ENCODE assay signal across 1 cellular context in the genomic region with DNA sequence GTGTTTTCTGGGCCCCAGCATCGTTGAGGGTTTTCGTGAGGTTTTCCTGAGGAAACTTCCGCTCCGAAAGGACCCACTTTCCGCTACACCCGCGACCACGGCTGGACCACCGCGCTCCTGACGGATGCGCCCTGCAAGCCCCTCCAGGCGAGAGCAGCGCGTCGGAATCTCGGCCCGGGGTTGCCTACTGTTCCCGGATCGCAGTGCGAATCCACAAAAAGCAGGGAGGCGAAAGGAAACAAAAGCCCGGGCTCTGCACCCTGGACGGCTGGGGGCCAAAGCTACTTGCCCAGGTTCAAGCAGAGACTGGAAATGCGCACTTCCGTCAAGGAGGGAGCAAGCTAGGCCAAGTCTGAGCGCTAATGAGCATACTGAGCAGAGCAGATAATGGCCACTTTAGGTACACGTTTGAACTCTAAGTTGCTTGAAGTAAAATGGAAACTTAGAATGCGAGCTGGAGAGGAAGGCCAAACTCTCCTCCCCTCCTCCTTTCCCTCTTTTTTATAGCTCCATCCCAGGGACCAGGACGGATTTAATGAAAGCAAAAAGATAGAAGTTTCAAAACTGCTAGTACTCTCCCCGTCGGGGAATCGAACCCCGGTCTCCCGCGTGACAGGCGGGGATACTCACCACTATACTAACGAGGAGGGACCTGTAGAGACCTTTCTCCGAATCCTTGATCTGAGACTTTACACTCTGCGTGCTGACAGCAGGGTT.
A peak's percentile ranks its signal among the peaks of the same experiment; 100 is the strongest.
TF ChIP-seq lines count a peak whose summit lies in the region.

No MANE protein-coding gene starts in this region.

TF ChIP-seq in HepG2, 621 proteins besides CTCF, POLR2A, EP300 and RAD21 (continued from another document and continues in another):
- TF ChIP-seq ZNF577 (CRISPR knock-in tag; IDR thresholded peaks at IDR 0.05; ENCODE audit: borderline replicate concordance, low read depth) (no peak), TAF1 (CRISPR knock-in tag; IDR thresholded peaks at IDR 0.05) (no peak; the same call in 1 of the 2 replicates), TEAD3 (CRISPR knock-in tag; optimal IDR thresholded peaks at IDR 0.05; ENCODE audit: borderline replicate concordance) (no peak), ZNF780A (CRISPR knock-in tag; IDR thresholded peaks at IDR 0.05) (no peak), KLF12 (CRISPR knock-in tag; IDR thresholded peaks at IDR 0.05; ENCODE audit: borderline replicate concordance) (peak; percentile 63; the same call in 1 of the 2 replicates), ZNF777 (CRISPR knock-in tag; IDR thresholded peaks at IDR 0.05) (peak; percentile 85), SIN3A (IDR thresholded peaks at IDR 0.05; ENCODE audit: borderline replicate concordance, low read depth, low read length) (no peak), KDM4B (CRISPR knock-in tag; IDR thresholded peaks at IDR 0.05) (no peak), NCOR1 (IDR thresholded peaks at IDR 0.05; ENCODE audit: borderline replicate concordance, low read length) (peak; percentile 21; the same call in 1 of the 2 replicates), STAG1 (CRISPR knock-in tag; IDR thresholded peaks at IDR 0.05) (peak; percentile 16; the same call in 1 of the 2 replicates), ZNF597 (CRISPR knock-in tag; IDR thresholded peaks at IDR 0.05) (no peak; the same call in 1 of the 2 replicates), ZSCAN9 (CRISPR knock-in tag; IDR thresholded peaks at IDR 0.05; ENCODE audit: borderline replicate concordance) (no peak), EEA1 (CRISPR knock-in tag; IDR thresholded peaks at IDR 0.05; ENCODE audit: borderline replicate concordance) (no peak), RBM22 (optimal IDR thresholded peaks at IDR 0.05; ENCODE audit: low read length) (peak; percentile 95), FOXO1 (CRISPR knock-in tag; IDR thresholded peaks at IDR 0.05) (0 out of 2 replicates have a peak, but pooled peaks have one; percentile 25), NFIC (IDR thresholded peaks at IDR 0.05; ENCODE audit: low read length) (peak; percentile 63; the same call in 1 of the 2 replicates), ZBTB7B (CRISPR knock-in tag; IDR thresholded peaks at IDR 0.05) (no peak), KAT7 (CRISPR knock-in tag; IDR thresholded peaks at IDR 0.05; ENCODE audit: borderline replicate concordance) (peak; percentile 66; the same call in 1 of the 2 replicates), AHR (CRISPR knock-in tag; IDR thresholded peaks at IDR 0.05) (no peak), ZNF256 (CRISPR knock-in tag; conservative IDR thresholded peaks at IDR 0.05) (no peak), NRL (CRISPR knock-in tag; IDR thresholded peaks at IDR 0.05; ENCODE audit: borderline replicate concordance) (no peak), ZKSCAN1 (IDR thresholded peaks at IDR 0.05; ENCODE audit: low read length) (no peak), ARNT2 (CRISPR knock-in tag; IDR thresholded peaks at IDR 0.05; ENCODE audit: low read depth) (no peak), ZNF678 (CRISPR knock-in tag; IDR thresholded peaks at IDR 0.05) (no peak), ZNF607 (CRISPR knock-in tag; IDR thresholded peaks at IDR 0.05; ENCODE audit: borderline replicate concordance) (no peak; the same call in 1 of the 2 replicates), KAT8 (CRISPR knock-in tag; IDR thresholded peaks at IDR 0.05) (no peak; the same call in 1 of the 2 replicates), HINFP (CRISPR knock-in tag; IDR thresholded peaks at IDR 0.05; ENCODE audit: low read depth) (no peak; the same call in 1 of the 2 replicates), POLR2AphosphoS2 (IDR thresholded peaks at IDR 0.05; ENCODE audit: low read depth, low read length) (no peak), TCF7L2 (IDR thresholded peaks at IDR 0.05; ENCODE audit: low read depth, low read length) (no peak), ZFP62 (CRISPR knock-in tag; IDR thresholded peaks at IDR 0.05) (0 out of 2 replicates have a peak, but pooled peaks have one; percentile 1), THAP9 (CRISPR knock-in tag; IDR thresholded peaks at IDR 0.05; ENCODE audit: borderline replicate concordance) (no peak), ZNF10 (CRISPR knock-in tag; IDR thresholded peaks at IDR 0.05; ENCODE audit: borderline replicate concordance, low read depth) (no peak), ZNF121 (CRISPR knock-in tag; IDR thresholded peaks at IDR 0.05) (peak; percentile 14; the same call in 1 of the 2 replicates), ZNF782 (CRISPR knock-in tag; IDR thresholded peaks at IDR 0.05; ENCODE audit: borderline replicate concordance) (no peak), ZBTB21 (CRISPR knock-in tag; IDR thresholded peaks at IDR 0.05) (no peak), CEBPG (CRISPR knock-in tag; IDR thresholded peaks at IDR 0.05) (no peak), JDP2 (CRISPR knock-in tag; IDR thresholded peaks at IDR 0.05; ENCODE audit: borderline replicate concordance) (no peak)
- TF ChIP-seq, protein P1, sequence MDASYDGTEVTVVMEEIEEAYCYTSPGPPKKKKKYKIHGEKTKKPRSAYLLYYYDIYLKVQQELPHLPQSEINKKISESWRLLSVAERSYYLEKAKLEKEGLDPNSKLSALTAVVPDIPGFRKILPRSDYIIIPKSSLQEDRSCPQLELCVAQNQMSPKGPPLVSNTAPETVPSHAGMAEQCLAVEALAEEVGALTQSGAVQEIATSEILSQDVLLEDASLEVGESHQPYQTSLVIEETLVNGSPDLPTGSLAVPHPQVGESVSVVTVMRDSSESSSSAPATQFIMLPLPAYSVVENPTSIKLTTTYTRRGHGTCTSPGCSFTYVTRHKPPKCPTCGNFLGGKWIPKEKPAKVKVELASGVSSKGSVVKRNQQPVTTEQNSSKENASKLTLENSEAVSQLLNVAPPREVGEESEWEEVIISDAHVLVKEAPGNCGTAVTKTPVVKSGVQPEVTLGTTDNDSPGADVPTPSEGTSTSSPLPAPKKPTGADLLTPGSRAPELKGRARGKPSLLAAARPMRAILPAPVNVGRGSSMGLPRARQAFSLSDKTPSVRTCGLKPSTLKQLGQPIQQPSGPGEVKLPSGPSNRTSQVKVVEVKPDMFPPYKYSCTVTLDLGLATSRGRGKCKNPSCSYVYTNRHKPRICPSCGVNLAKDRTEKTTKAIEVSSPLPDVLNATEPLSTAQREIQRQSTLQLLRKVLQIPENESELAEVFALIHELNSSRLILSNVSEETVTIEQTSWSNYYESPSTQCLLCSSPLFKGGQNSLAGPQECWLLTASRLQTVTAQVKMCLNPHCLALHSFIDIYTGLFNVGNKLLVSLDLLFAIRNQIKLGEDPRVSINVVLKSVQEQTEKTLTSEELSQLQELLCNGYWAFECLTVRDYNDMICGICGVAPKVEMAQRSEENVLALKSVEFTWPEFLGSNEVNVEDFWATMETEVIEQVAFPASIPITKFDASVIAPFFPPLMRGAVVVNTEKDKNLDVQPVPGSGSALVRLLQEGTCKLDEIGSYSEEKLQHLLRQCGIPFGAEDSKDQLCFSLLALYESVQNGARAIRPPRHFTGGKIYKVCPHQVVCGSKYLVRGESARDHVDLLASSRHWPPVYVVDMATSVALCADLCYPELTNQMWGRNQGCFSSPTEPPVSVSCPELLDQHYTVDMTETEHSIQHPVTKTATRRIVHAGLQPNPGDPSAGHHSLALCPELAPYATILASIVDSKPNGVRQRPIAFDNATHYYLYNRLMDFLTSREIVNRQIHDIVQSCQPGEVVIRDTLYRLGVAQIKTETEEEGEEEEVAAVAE (CRISPR knock-in tag; IDR thresholded peaks at IDR 0.05; ENCODE audit: borderline replicate concordance), result no peak
- TF ChIP-seq, protein P2, sequence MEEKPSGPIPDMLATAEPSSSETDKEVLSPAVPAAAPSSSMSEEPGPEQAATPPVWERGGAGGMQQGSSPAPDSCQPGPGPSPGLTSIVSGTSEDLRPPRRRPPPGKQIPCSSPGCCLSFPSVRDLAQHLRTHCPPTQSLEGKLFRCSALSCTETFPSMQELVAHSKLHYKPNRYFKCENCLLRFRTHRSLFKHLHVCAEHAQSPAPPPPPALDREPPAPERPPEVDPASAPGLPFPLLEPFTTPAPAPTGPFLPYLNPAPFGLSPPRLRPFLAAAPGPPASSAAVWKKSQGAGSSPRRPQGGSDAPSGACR (CRISPR knock-in tag; IDR thresholded peaks at IDR 0.05), result 0 out of 2 replicates have a peak, but pooled peaks have one; percentile 30
- TF ChIP-seq, protein P3, sequence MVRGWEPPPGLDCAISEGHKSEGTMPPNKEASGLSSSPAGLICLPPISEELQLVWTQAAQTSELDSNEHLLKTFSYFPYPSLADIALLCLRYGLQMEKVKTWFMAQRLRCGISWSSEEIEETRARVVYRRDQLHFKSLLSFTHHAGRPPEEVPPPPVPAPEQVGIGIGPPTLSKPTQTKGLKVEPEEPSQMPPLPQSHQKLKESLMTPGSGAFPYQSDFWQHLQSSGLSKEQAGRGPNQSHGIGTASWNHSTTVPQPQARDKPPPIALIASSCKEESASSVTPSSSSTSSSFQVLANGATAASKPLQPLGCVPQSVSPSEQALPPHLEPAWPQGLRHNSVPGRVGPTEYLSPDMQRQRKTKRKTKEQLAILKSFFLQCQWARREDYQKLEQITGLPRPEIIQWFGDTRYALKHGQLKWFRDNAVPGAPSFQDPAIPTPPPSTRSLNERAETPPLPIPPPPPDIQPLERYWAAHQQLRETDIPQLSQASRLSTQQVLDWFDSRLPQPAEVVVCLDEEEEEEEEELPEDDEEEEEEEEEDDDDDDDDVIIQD (CRISPR knock-in tag; IDR thresholded peaks at IDR 0.05; ENCODE audit: low read depth), result peak; percentile 24; the same call in 1 of the 2 replicates
- TF ChIP-seq, protein P4, sequence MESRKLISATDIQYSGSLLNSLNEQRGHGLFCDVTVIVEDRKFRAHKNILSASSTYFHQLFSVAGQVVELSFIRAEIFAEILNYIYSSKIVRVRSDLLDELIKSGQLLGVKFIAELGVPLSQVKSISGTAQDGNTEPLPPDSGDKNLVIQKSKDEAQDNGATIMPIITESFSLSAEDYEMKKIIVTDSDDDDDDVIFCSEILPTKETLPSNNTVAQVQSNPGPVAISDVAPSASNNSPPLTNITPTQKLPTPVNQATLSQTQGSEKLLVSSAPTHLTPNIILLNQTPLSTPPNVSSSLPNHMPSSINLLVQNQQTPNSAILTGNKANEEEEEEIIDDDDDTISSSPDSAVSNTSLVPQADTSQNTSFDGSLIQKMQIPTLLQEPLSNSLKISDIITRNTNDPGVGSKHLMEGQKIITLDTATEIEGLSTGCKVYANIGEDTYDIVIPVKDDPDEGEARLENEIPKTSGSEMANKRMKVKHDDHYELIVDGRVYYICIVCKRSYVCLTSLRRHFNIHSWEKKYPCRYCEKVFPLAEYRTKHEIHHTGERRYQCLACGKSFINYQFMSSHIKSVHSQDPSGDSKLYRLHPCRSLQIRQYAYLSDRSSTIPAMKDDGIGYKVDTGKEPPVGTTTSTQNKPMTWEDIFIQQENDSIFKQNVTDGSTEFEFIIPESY (CRISPR knock-in tag; IDR thresholded peaks at IDR 0.05), result no peak
- TF ChIP-seq, protein P5, sequence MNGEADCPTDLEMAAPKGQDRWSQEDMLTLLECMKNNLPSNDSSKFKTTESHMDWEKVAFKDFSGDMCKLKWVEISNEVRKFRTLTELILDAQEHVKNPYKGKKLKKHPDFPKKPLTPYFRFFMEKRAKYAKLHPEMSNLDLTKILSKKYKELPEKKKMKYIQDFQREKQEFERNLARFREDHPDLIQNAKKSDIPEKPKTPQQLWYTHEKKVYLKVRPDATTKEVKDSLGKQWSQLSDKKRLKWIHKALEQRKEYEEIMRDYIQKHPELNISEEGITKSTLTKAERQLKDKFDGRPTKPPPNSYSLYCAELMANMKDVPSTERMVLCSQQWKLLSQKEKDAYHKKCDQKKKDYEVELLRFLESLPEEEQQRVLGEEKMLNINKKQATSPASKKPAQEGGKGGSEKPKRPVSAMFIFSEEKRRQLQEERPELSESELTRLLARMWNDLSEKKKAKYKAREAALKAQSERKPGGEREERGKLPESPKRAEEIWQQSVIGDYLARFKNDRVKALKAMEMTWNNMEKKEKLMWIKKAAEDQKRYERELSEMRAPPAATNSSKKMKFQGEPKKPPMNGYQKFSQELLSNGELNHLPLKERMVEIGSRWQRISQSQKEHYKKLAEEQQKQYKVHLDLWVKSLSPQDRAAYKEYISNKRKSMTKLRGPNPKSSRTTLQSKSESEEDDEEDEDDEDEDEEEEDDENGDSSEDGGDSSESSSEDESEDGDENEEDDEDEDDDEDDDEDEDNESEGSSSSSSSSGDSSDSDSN (CRISPR knock-in tag; IDR thresholded peaks at IDR 0.05), result peak; percentile 48; the same call in 1 of the 2 replicates
- TF ChIP-seq, protein P6, sequence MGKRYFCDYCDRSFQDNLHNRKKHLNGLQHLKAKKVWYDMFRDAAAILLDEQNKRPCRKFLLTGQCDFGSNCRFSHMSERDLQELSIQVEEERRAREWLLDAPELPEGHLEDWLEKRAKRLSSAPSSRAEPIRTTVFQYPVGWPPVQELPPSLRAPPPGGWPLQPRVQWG (CRISPR knock-in tag; IDR thresholded peaks at IDR 0.05; ENCODE audit: borderline replicate concordance, low read depth), result no peak
